ENCODE assay signal across 25 cellular contexts in the genomic region with DNA sequence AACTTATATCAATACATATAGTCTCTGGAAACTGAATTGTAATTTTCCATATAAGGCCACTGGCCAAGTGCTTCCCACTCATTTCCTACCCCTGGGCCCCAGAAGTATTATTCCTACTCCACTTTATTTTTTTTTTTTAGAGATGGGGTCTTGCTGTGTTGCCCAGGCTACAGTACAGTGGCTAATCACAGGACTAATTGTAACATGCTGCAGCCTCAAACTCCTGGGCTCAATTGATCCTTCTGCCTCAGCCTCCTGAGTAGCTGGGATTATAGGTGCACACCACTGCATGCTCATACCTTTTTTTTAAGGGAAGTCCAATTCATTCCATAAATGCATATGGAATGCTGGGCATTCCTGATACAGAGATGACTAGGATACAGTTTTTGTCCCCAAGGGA. TPM values are rescaled to one million over a fixed set of nuclear protein-coding genes. Genes with fewer than 3 reads are reported as not detected.
DNase-seq lines count a peak whose midpoint lies in the region; ATAC-seq, FAIRE-seq and TF ChIP-seq lines count a peak whose summit lies in the region.
"Had no signal": no experiment of that assay in that cellular context is flagged by ENCODE, and none has a peak within 500 bp of the region (broad histone marks: within the 10 kb centered on the region; RNA-seq: fewer than 3 reads in every experiment).

No MANE protein-coding gene starts in this region.

- CTCF ChIA-PET in HepG2 (lab: Yijun Ruan, JAX; ENCODE audit: low intra/inter-chr PET ratio, low total read pairs) (no interaction called here), K562 (lab: Yijun Ruan, JAX; ENCODE audit: low intra/inter-chr PET ratio) (no interaction called here)

- no peak for TF ChIP-seq RAD21 in HepG2 (CRISPR knock-in tag; IDR thresholded peaks at IDR 0.05)
- no peak for TF ChIP-seq RAD21 in K562 (CRISPR knock-in tag; conservative IDR thresholded peaks at IDR 0.05 in 1 of 2, IDR thresholded peaks at IDR 0.05 in 1 of 2)

- no peak for TF ChIP-seq POLR2A in HepG2 (IDR thresholded peaks at IDR 0.05; ENCODE audit: insufficient read depth in 1 of 2, low read depth in 2 of 2, low read length in 2 of 2)
- TF ChIP-seq POLR2A in right lobe of liver (IDR thresholded peaks at IDR 0.05): no peak
- TF ChIP-seq POLR2A in K562 (conservative IDR thresholded peaks at IDR 0.05): no peak
- TF ChIP-seq POLR2A in vagina (IDR thresholded peaks at IDR 0.05): no peak

- H3K79me2 ChIP-seq in HepG2 (ENCODE audit: insufficient read depth, low read length) (no peaks in the 10 kb centered on the region), K562 (ENCODE audit: control insufficient read depth, insufficient read depth, low read length) (no peaks in the 10 kb centered on the region)

- H3K27me3 ChIP-seq in HepG2 (ENCODE audit: control insufficient read depth in 1 of 2, insufficient read depth in 2 of 2, low read length in 2 of 2) (peaks cover 3 to 16% of the 10 kb centered on the region in 2 experiments; a peak in 3 of 5 replicates), right lobe of liver (no peaks in the 10 kb centered on the region), K562 (ENCODE audit: control insufficient read depth in 2 of 2, insufficient read depth in 2 of 2, low read length in 2 of 2) (0 out of 5 replicates have a peak, but pooled peaks cover 0 to 4% of the 10 kb centered on the region in 2 experiments), vagina (no peaks in the 10 kb centered on the region)
- H3K27me3 ChIP-seq: BE2C, BLaER1 had no signal

- no peak for TF ChIP-seq EP300 in HepG2 (IDR thresholded peaks at IDR 0.05; ENCODE audit: low read depth in 2 of 2, low read length in 2 of 2)
- no peak for TF ChIP-seq EP300 in HepG2 (CRISPR knock-in tag; IDR thresholded peaks at IDR 0.05; ENCODE audit: borderline replicate concordance)
- no peak for TF ChIP-seq EP300 in K562 (IDR thresholded peaks at IDR 0.05; ENCODE audit: low read length)

- H3K4me3 ChIP-seq in HepG2 (replicated peaks in 1 of 3; ENCODE audit: insufficient read depth in 1 of 3, low read depth in 2 of 3, low read length in 3 of 3) (no peak overlapping the region), right lobe of liver (no peak overlapping the region), K562 (no peak overlapping the region), vagina (no peak overlapping the region)
- H3K4me3 ChIP-seq: BLaER1, GM12878 had no signal

- peaks cover 12% of the 10 kb centered on the region for H3K4me1 ChIP-seq in HepG2 (ENCODE audit: insufficient read depth, low read length)
- no peaks in the 10 kb centered on the region for H3K4me1 ChIP-seq in right lobe of liver
- peaks cover 0 to 7% of the 10 kb centered on the region in 2 experiments; a peak in 1 of 5 replicates for H3K4me1 ChIP-seq in K562 (replicated peaks in 1 of 2; ENCODE audit: control insufficient read depth in 2 of 2, insufficient read depth in 2 of 2, low read length in 2 of 2)
- peaks cover 2% of the 10 kb centered on the region for H3K4me1 ChIP-seq in vagina
- H3K4me1 ChIP-seq: BE2C had no signal

- intact Hi-C loops in HepG2 (cut with micrococcal nuclease; ENCODE audit: unreplicated experiment) (no loop called here), right lobe of liver (cut with DNase I) (no loop called here), K562 (cut with micrococcal nuclease) (no loop called here), vagina (cut with DNase I) (no loop called here)

- no peaks in the 10 kb centered on the region for H3K36me3 ChIP-seq in HepG2 (replicated peaks in 1 of 2; ENCODE audit: control insufficient read depth in 1 of 2, insufficient read depth in 2 of 2, low read length in 2 of 2)
- no peaks in the 10 kb centered on the region for H3K36me3 ChIP-seq in right lobe of liver
- no peaks in the 10 kb centered on the region for H3K36me3 ChIP-seq in K562 (ENCODE audit: control insufficient read depth, insufficient read depth, low read length)
- no peaks in the 10 kb centered on the region for H3K36me3 ChIP-seq in vagina
- H3K36me3 ChIP-seq: BE2C, BLaER1 had no signal

- POLR2A ChIA-PET in HepG2 (lab: Yijun Ruan, JAX) (no interaction called here), K562 (lab: Yijun Ruan, JAX) (no interaction called here)

- no peak overlapping the region for H2AFZ ChIP-seq in HepG2 (ENCODE audit: low read length)
- no peak overlapping the region for H2AFZ ChIP-seq in K562 (ENCODE audit: low read depth, low read length)

- FAIRE-seq in HepG2 (lab: Jason Lieb, UNC): no peak
- no peak for FAIRE-seq in K562 (lab: Jason Lieb, UNC)
- FAIRE-seq: A204.1, GM12878, GM12892, GM18507 had no signal

- no peak for TF ChIP-seq CTCF in HepG2 (CRISPR knock-in tag; IDR thresholded peaks at IDR 0.05)
- no peak for TF ChIP-seq CTCF in right lobe of liver (IDR thresholded peaks at IDR 0.05)
- TF ChIP-seq CTCF in K562 (IDR thresholded peaks at IDR 0.05 in 2 of 3, conservative IDR thresholded peaks at IDR 0.05 in 1 of 3; ENCODE audit: insufficient read depth in 2 of 3, low read depth in 1 of 3, low read length in 3 of 3): no peak
- no peak for TF ChIP-seq CTCF in vagina (IDR thresholded peaks at IDR 0.05)

- in situ Hi-C loops in HepG2 (cut with HindIII; ENCODE audit: extremely low pct_ligation_motif_present, low pct_unique_long_range_greater_than_20kb) (no loop called here), K562 (cut with MboI) (no loop called here)

- no peaks in the 10 kb centered on the region for H3K9me1 ChIP-seq in K562 (ENCODE audit: control insufficient read depth, insufficient read depth, low read length)

- DNase-seq in HepG2 (ENCODE audit: low spot score) (no peak), right lobe of liver (no peak), K562 (ENCODE audit: extremely low read depth in 1 of 4, low spot score in 3 of 4) (no peak), NCI-H1092 treated with DMSO at 0.1 percent for 48 hours (lab: John Stamatoyannopoulos, UW) (no peak), vagina (ENCODE audit: extremely low spot score in 2 of 2) (no peak)
- DNase-seq: 8988T; ACHN; BE2C; C1 segment of cervical spinal cord; CD4-positive, alpha-beta memory T cell; CD4-positive, CD25-positive, alpha-beta regulatory T cell; CD8-positive, alpha-beta memory T cell; COR-L47; DMS 273 treated with DMSO at 0.1 percent for 48 hours; DMS153; DMS53; DMS79; DND-41; EL; GDM1 had no signal

- BruUV-seq in HepG2 (replicated peaks; lab: Mats Ljungman, UMichigan): no TSS peak
- BruUV-seq in K562 (replicated peaks; lab: Mats Ljungman, UMichigan): no TSS peak

- H4K20me1 ChIP-seq in HepG2 (ENCODE audit: insufficient read depth, low read length) (no peaks in the 10 kb centered on the region), K562 (replicated peaks; ENCODE audit: control insufficient read depth, insufficient read depth, low read length) (no peaks in the 10 kb centered on the region)
- H4K20me1 ChIP-seq: BLaER1 had no signal

- no peak for ATAC-seq in HepG2
- no peak for ATAC-seq in right lobe of liver
- no peak for ATAC-seq in K562
- ATAC-seq: GM12878 had no signal

- H3K27ac ChIP-seq in HepG2 (ENCODE audit: extremely low read length, insufficient read depth, low read length) (no peak overlapping the region), right lobe of liver (no peak overlapping the region), K562 (ENCODE audit: extremely low read depth, low read depth, low read length) (no peak overlapping the region), vagina (no peak overlapping the region)
- H3K27ac ChIP-seq: BLaER1 had no signal

- H3K9me3 ChIP-seq in HepG2 (ENCODE audit: low read length): no peaks in the 10 kb centered on the region
- H3K9me3 ChIP-seq in right lobe of liver: no peaks in the 10 kb centered on the region
- H3K9me3 ChIP-seq in K562 (replicated peaks; ENCODE audit: control insufficient read depth, insufficient read depth, low read depth, low read length): no peaks in the 10 kb centered on the region
- no peaks in the 10 kb centered on the region for H3K9me3 ChIP-seq in vagina
- H3K9me3 ChIP-seq: BE2C, BLaER1 had no signal

- H3K9ac ChIP-seq in HepG2 (ENCODE audit: insufficient read depth, low read depth, low read length): no peak overlapping the region
- H3K9ac ChIP-seq in K562 (ENCODE audit: insufficient read depth in 1 of 2, low read depth in 2 of 2, low read length in 2 of 2): no peak overlapping the region
- H3K9ac ChIP-seq: BLaER1 had no signal

- H3K4me2 ChIP-seq in HepG2 (ENCODE audit: low read depth, low read length) (no peak overlapping the region), K562 (ENCODE audit: insufficient read depth, low read length) (no peak overlapping the region)
- H3K4me2 ChIP-seq: BLaER1 had no signal

RNA-seq across cellular contexts. Expression of a gene that starts 6.4 kb away (rescaled TPM):
- 3.0 and 5.9 TPM in 2 replicates for total RNA-seq in HepG2 (2016; rRNA removed; fragmentation: Illumina TruSeq; extraction: Trizol)
- 1.1 and 2.4 TPM in 2 replicates for total RNA-seq in HepG2 (2016; cell fraction: cytosol; rRNA removed; fragmentation: Illumina TruSeq; extraction: Trizol; ENCODE audit: low read depth)
- total RNA-seq in HepG2 (2016; cell fraction: insoluble cytoplasmic fraction; rRNA removed; fragmentation: Illumina TruSeq; extraction: Trizol): 2.3 and 6.5 TPM in 2 replicates
- 2.0 and 2.2 TPM in 2 replicates for total RNA-seq in HepG2 (2016; cell fraction: membrane; rRNA removed; fragmentation: Illumina TruSeq; extraction: Trizol)
- total RNA-seq in HepG2 (2016; cell fraction: nucleus; rRNA removed; fragmentation: Illumina TruSeq; extraction: Trizol): 6.5 and 8.1 TPM in 2 replicates
- polyA plus RNA-seq in HepG2 (2011; rRNA removed): 8.4 and 9.8 TPM in 2 replicates
- 8.0 and 8.1 TPM in 2 replicates for polyA plus RNA-seq in HepG2 (2011; cell fraction: cytosol; rRNA removed)
- 9.1 and 9.4 TPM in 2 replicates for polyA plus RNA-seq in HepG2 (2011; cell fraction: nucleus; rRNA removed)
- 7.9 and 10.3 TPM in 2 replicates for polyA plus RNA-seq in HepG2 (2012)
- polyA plus RNA-seq in HepG2 (2016; cell fraction: cytosol; fragmentation: Illumina TruSeq; extraction: Trizol; ENCODE audit: low read depth): 0.29 and 0.40 TPM in 2 replicates
- 2.5 and 3.5 TPM in 2 replicates for polyA plus RNA-seq in HepG2 (2016; cell fraction: insoluble cytoplasmic fraction; fragmentation: Illumina TruSeq; extraction: Trizol; ENCODE audit: low read depth)
- 0.74 and 1.2 TPM in 2 replicates for polyA plus RNA-seq in HepG2 (2016; cell fraction: membrane; fragmentation: Illumina TruSeq; extraction: Trizol; ENCODE audit: low read depth)
- 11.8 and 13.7 TPM in 2 replicates for polyA plus RNA-seq in HepG2 (2016; cell fraction: nucleus; fragmentation: Illumina TruSeq; extraction: Trizol; ENCODE audit: insufficient read depth, low read depth)
- polyA minus RNA-seq in HepG2 (2011; rRNA and poly(A)+ RNA removed; ENCODE audit: low replicate concordance): 13.7 and 29.0 TPM in 2 replicates
- 9.9 and 11.2 TPM in 2 replicates for polyA minus RNA-seq in HepG2 (2011; cell fraction: cytosol; rRNA and poly(A)+ RNA removed)
- 5.8 and 8.3 TPM in 2 replicates for polyA minus RNA-seq in HepG2 (2011; cell fraction: nucleus; rRNA and poly(A)+ RNA removed)
- 1 to 10 TPM; 2.3 to 4.9 (median 3.7) TPM for total RNA-seq in right lobe of liver
- 10.6 and 25.3 TPM in 2 replicates for total RNA-seq in K562 (2011; cell fraction: chromatin; rRNA removed; ENCODE audit: low replicate concordance)
- 20.0 and 21.7 TPM in 2 replicates for total RNA-seq in K562 (2011; cell fraction: nucleolus; rRNA removed)
- 17.5 and 21.4 TPM in 2 replicates for total RNA-seq in K562 (2011; cell fraction: nucleoplasm; rRNA removed)
- 2.5 and 3.4 TPM in 2 replicates for total RNA-seq in K562 (2014; rRNA removed)
- 2.3 and 2.7 TPM in 2 replicates for total RNA-seq in K562 (2014; rRNA removed; fragmentation: Illumina TruSeq; extraction: Trizol)
- 2.8 TPM in 2 replicates for total RNA-seq in K562 (2015; rRNA removed; fragmentation: Illumina TruSeq; extraction: Trizol)
- 6.3 and 6.7 TPM in 2 replicates for total RNA-seq in K562 (2021)
- polyA plus RNA-seq in K562 (2011; rRNA removed): 3.4 and 6.5 TPM in 2 replicates
- polyA plus RNA-seq in K562 (2011; cell fraction: cytosol; rRNA removed): 5.1 and 5.7 TPM in 2 replicates
- 7.6 and 8.7 TPM in 2 replicates for polyA plus RNA-seq in K562 (2011; cell fraction: nucleus; rRNA removed)
- 3.6 and 5.0 TPM in 2 replicates for polyA plus RNA-seq in K562 (2012)
- polyA plus RNA-seq in K562 (2014; fragmentation: Illumina TruSeq; extraction: Trizol): 5.4 and 5.8 TPM in 2 replicates
- polyA plus RNA-seq in K562 (2014; fragmentation: Nextera tagmentation; extraction: Ambion mirVana): 1 to 10 TPM in 1 of 2 experiments, under 1 TPM in 1; 0.96 to 1.4 TPM
- polyA plus RNA-seq in K562 (2014; rRNA removed): 3.0 and 3.7 TPM in 2 replicates
- polyA minus RNA-seq in K562 (2011; rRNA and poly(A)+ RNA removed): 6.3 and 7.3 TPM in 2 replicates
- 5.7 and 8.8 TPM in 2 replicates for polyA minus RNA-seq in K562 (2011; cell fraction: cytosol; rRNA and poly(A)+ RNA removed)
- polyA minus RNA-seq in K562 (2011; cell fraction: nucleus; rRNA and poly(A)+ RNA removed): 3.6 and 6.0 TPM in 2 replicates
- 8.3 TPM for total RNA-seq in vagina

RNA-seq across cellular contexts. Expression of a gene that starts 14.5 kb away (rescaled TPM):
- total RNA-seq in HepG2 (2016; rRNA removed; fragmentation: Illumina TruSeq; extraction: Trizol) (27.7 and 57.9 TPM in 2 replicates), right lobe of liver (10 to 100 TPM in 3 of 6 experiments, 1 to 10 TPM in 3; 5.5 to 17.8 (median 11.3) TPM), K562 (2014; rRNA removed) (7.2 and 11.0 TPM in 2 replicates), K562 (2014; rRNA removed; fragmentation: Illumina TruSeq; extraction: Trizol) (10.0 and 10.8 TPM in 2 replicates), K562 (2015; rRNA removed; fragmentation: Illumina TruSeq; extraction: Trizol) (12.3 and 13.1 TPM in 2 replicates), K562 (2021) (9.2 and 9.8 TPM in 2 replicates), vagina (13.0 TPM)
- 5.3 and 5.5 TPM in 2 replicates for total RNA-seq in HepG2 (2016; cell fraction: cytosol; rRNA removed; fragmentation: Illumina TruSeq; extraction: Trizol; ENCODE audit: low read depth)
- total RNA-seq in HepG2 (2016; cell fraction: insoluble cytoplasmic fraction; rRNA removed; fragmentation: Illumina TruSeq; extraction: Trizol): 29.7 and 60.7 TPM in 2 replicates
- 15.8 and 16.4 TPM in 2 replicates for total RNA-seq in HepG2 (2016; cell fraction: membrane; rRNA removed; fragmentation: Illumina TruSeq; extraction: Trizol)
- total RNA-seq in HepG2 (2016; cell fraction: nucleus; rRNA removed; fragmentation: Illumina TruSeq; extraction: Trizol): 44.6 and 50.0 TPM in 2 replicates
- polyA plus RNA-seq in HepG2 (2011; rRNA removed) (35.5 and 39.1 TPM in 2 replicates), K562 (2011; rRNA removed) (14.7 and 17.7 TPM in 2 replicates), K562 (2014; fragmentation: Illumina TruSeq; extraction: Trizol) (10.2 and 12.5 TPM in 2 replicates), K562 (2014; fragmentation: Nextera tagmentation; extraction: Ambion mirVana) (10 to 100 TPM; 24.4 to 37.7 TPM), K562 (2014; rRNA removed) (9.2 and 12.2 TPM in 2 replicates)
- 35.1 and 42.4 TPM in 2 replicates for polyA plus RNA-seq in HepG2 (2011; cell fraction: cytosol; rRNA removed)
- polyA plus RNA-seq in HepG2 (2011; cell fraction: nucleus; rRNA removed): 15.9 and 18.6 TPM in 2 replicates
- polyA plus RNA-seq in HepG2 (2012): 26.8 and 32.8 TPM in 2 replicates
- 4.4 and 4.8 TPM in 2 replicates for polyA plus RNA-seq in HepG2 (2016; cell fraction: cytosol; fragmentation: Illumina TruSeq; extraction: Trizol; ENCODE audit: low read depth)
- 22.3 and 26.0 TPM in 2 replicates for polyA plus RNA-seq in HepG2 (2016; cell fraction: insoluble cytoplasmic fraction; fragmentation: Illumina TruSeq; extraction: Trizol; ENCODE audit: low read depth)
- 8.6 and 9.7 TPM in 2 replicates for polyA plus RNA-seq in HepG2 (2016; cell fraction: membrane; fragmentation: Illumina TruSeq; extraction: Trizol; ENCODE audit: low read depth)
- polyA plus RNA-seq in HepG2 (2016; cell fraction: nucleus; fragmentation: Illumina TruSeq; extraction: Trizol; ENCODE audit: insufficient read depth, low read depth): 59.0 and 65.6 TPM in 2 replicates
- polyA minus RNA-seq in HepG2 (2011; rRNA and poly(A)+ RNA removed; ENCODE audit: low replicate concordance): 29.8 and 46.9 TPM in 2 replicates
- polyA minus RNA-seq in HepG2 (2011; cell fraction: cytosol; rRNA and poly(A)+ RNA removed): 15.0 and 15.6 TPM in 2 replicates
- polyA minus RNA-seq in HepG2 (2011; cell fraction: nucleus; rRNA and poly(A)+ RNA removed): 17.9 and 20.5 TPM in 2 replicates
- total RNA-seq in K562 (2011; cell fraction: chromatin; rRNA removed; ENCODE audit: low replicate concordance): 23.1 and 26.6 TPM in 2 replicates
- total RNA-seq in K562 (2011; cell fraction: nucleolus; rRNA removed): 23.9 and 25.3 TPM in 2 replicates
- 23.2 and 26.7 TPM in 2 replicates for total RNA-seq in K562 (2011; cell fraction: nucleoplasm; rRNA removed)
- 10.8 and 13.6 TPM in 2 replicates for polyA plus RNA-seq in K562 (2011; cell fraction: cytosol; rRNA removed)
- 11.2 and 13.0 TPM in 2 replicates for polyA plus RNA-seq in K562 (2011; cell fraction: nucleus; rRNA removed)
- 11.7 and 15.4 TPM in 2 replicates for polyA plus RNA-seq in K562 (2012)
- polyA minus RNA-seq in K562 (2011; rRNA and poly(A)+ RNA removed): 11.6 and 12.3 TPM in 2 replicates
- polyA minus RNA-seq in K562 (2011; cell fraction: cytosol; rRNA and poly(A)+ RNA removed): 3.5 and 4.0 TPM in 2 replicates
- polyA minus RNA-seq in K562 (2011; cell fraction: nucleus; rRNA and poly(A)+ RNA removed): 5.7 TPM in 2 replicates
